Comparison of ENCODE assay signal across 16 cellular contexts in genomic region chr1:35186239-35186638, GRCh38. TPM values are rescaled to one million over a fixed set of nuclear protein-coding genes. Genes with fewer than 3 reads are reported as not detected.
DNase-seq lines count a peak whose midpoint lies in the region; ATAC-seq and TF ChIP-seq lines count a peak whose summit lies in the region.
"Had no signal": no experiment of that assay in that cellular context is flagged by ENCODE, and none has a peak within 500 bp of the region (broad histone marks: within the 10 kb centered on the region; RNA-seq: fewer than 3 reads in every experiment).

No MANE protein-coding gene starts in this region.

- ATAC-seq in T-helper 17 cell (no peak), Right ventricle myocardium inferior (no peak), HG03442 (IDR thresholded peaks at IDR 0.05; ENCODE audit: unreplicated experiment) (no peak)
- ATAC-seq in stimulated activated naive B cell treated with anti-CD40 and anti-IgM and Interleukin-4, amounts not matched to agents 10 μg/mL and 1 μg/mL and 100 μg/mL, for 72 hours (replicated peaks), result no peak
- ATAC-seq: left ventricle myocardium superior had no signal

- peaks cover 97% of the 10 kb centered on the region for H3K4me1 Mint-ChIP-seq in activated naive CD4-positive, alpha-beta T cell treated with anti-CD3 and anti-CD28 coated beads for 36 hours (ENCODE audit: low read depth)
- H3K4me1 Mint-ChIP-seq in T-helper 17 cell (peaks cover 73% of the 10 kb centered on the region), endothelial cell (ENCODE audit: unreplicated experiment) (peaks cover 55% of the 10 kb centered on the region)
- H3K4me1 Mint-ChIP-seq in stimulated activated naive B cell treated with anti-CD40 and anti-IgM and Interleukin-4, amounts not matched to agents 10 μg/mL and 1 μg/mL and 100 μg/mL, for 72 hours, result peaks cover 49 to 87% of the 10 kb centered on the region in 2 donors

- TF ChIP-seq CTCF in endothelial cell (IDR thresholded peaks at IDR 0.05; ENCODE audit: unreplicated experiment), result no peak

- CTCF ChIA-PET in activated naive CD4-positive, alpha-beta T cell treated with anti-CD3 and anti-CD28 coated beads for 36 hours (lab: Charles Lee), result interaction anchor here (1.0 to 1.4 kb wide), 3 partner anchors 16 to 400 kb away, joined by 3 to 5 read pairs (median 4); no protein-coding TSS in a partner anchor

- H3K4me3 Mint-ChIP-seq in activated naive CD4-positive, alpha-beta T cell treated with anti-CD3 and anti-CD28 coated beads for 36 hours, result peak overlapping the region; percentile 52
- H3K4me3 Mint-ChIP-seq in T-helper 17 cell (peak overlapping the region; percentile 64), endothelial cell (ENCODE audit: unreplicated experiment) (peak overlapping the region; percentile 49)
- no peak overlapping the region for H3K4me3 Mint-ChIP-seq in stimulated activated naive B cell treated with anti-CD40 and anti-IgM and Interleukin-4, amounts not matched to agents 10 μg/mL and 1 μg/mL and 100 μg/mL, for 72 hours

- intact Hi-C loops in activated naive CD4-positive, alpha-beta T cell treated with anti-CD3 and anti-CD28 coated beads for 36 hours (cut with micrococcal nuclease), result no loop called here
- intact Hi-C loops in Right ventricle myocardium inferior (cut with DNase I), result no loop called here

- DNase-seq in activated naive CD4-positive, alpha-beta T cell treated with anti-CD3 and anti-CD28 coated beads for 36 hours, result no peak
- no peak for DNase-seq in activated naive CD4-positive, alpha-beta T cell treated with Interleukin-2 at 50 U/mL for 16 hours
- DNase-seq in T-helper 17 cell, result no peak
- no peak for DNase-seq in endothelial cell (ENCODE audit: low spot score)
- no peak for DNase-seq in stimulated activated naive B cell treated with anti-CD40 and anti-IgM and Interleukin-4, amounts not matched to agents 10 μg/mL and 1 μg/mL and 100 μg/mL, for 72 hours
- DNase-seq in Right ventricle myocardium inferior (ENCODE audit: missing footprints), result no peak
- no peak for DNase-seq in medulla oblongata (ENCODE audit: extremely low spot score)
- DNase-seq: activated CD4-positive, alpha-beta T cell treated with anti-CD3 and anti-CD28 coated beads for 48 hours; activated effector memory CD4-positive, alpha-beta T cell treated with Interleukin-2 at 50 U/mL for 16 hours; effector CD4-positive, alpha-beta T cell; left ventricle myocardium superior; NCI-H2107; T-helper 9 cell; transverse colon had no signal

- H3K36me3 Mint-ChIP-seq in activated naive CD4-positive, alpha-beta T cell treated with anti-CD3 and anti-CD28 coated beads for 36 hours (ENCODE audit: low read depth), result peaks cover 94% of the 10 kb centered on the region
- H3K36me3 Mint-ChIP-seq in T-helper 17 cell (ENCODE audit: low read depth) (peaks cover 23% of the 10 kb centered on the region), endothelial cell (ENCODE audit: low read depth, unreplicated experiment) (peaks cover 67% of the 10 kb centered on the region)
- peaks cover 64 to 82% of the 10 kb centered on the region in 2 donors for H3K36me3 Mint-ChIP-seq in stimulated activated naive B cell treated with anti-CD40 and anti-IgM and Interleukin-4, amounts not matched to agents 10 μg/mL and 1 μg/mL and 100 μg/mL, for 72 hours

- H3K27ac Mint-ChIP-seq in activated naive CD4-positive, alpha-beta T cell treated with anti-CD3 and anti-CD28 coated beads for 36 hours, result peak overlapping the region; percentile 80
- H3K27ac Mint-ChIP-seq in T-helper 17 cell (peak overlapping the region; percentile 97), endothelial cell (ENCODE audit: unreplicated experiment) (no peak overlapping the region)
- H3K27ac Mint-ChIP-seq in stimulated activated naive B cell treated with anti-CD40 and anti-IgM and Interleukin-4, amounts not matched to agents 10 μg/mL and 1 μg/mL and 100 μg/mL, for 72 hours, result peak overlapping the region; percentile 75

- H3K9me3 ChIP-seq in T-helper 17 cell (ENCODE audit: control insufficient read depth, low read length, poor library complexity, severe bottlenecking), result no peaks in the 10 kb centered on the region
- H3K9me3 ChIP-seq: breast epithelium, transverse colon had no signal

- no peaks in the 10 kb centered on the region for H3K9me3 Mint-ChIP-seq in activated naive CD4-positive, alpha-beta T cell treated with anti-CD3 and anti-CD28 coated beads for 36 hours
- no peaks in the 10 kb centered on the region for H3K9me3 Mint-ChIP-seq in endothelial cell (ENCODE audit: unreplicated experiment)
- H3K9me3 Mint-ChIP-seq in stimulated activated naive B cell treated with anti-CD40 and anti-IgM and Interleukin-4, amounts not matched to agents 10 μg/mL and 1 μg/mL and 100 μg/mL, for 72 hours, result no peaks in the 10 kb centered on the region

- H3K27me3 Mint-ChIP-seq in activated naive CD4-positive, alpha-beta T cell treated with anti-CD3 and anti-CD28 coated beads for 36 hours (ENCODE audit: low read depth), result no peaks in the 10 kb centered on the region
- H3K27me3 Mint-ChIP-seq in T-helper 17 cell (no peaks in the 10 kb centered on the region), endothelial cell (ENCODE audit: unreplicated experiment) (peaks cover 16% of the 10 kb centered on the region)
- no peaks in the 10 kb centered on the region for H3K27me3 Mint-ChIP-seq in stimulated activated naive B cell treated with anti-CD40 and anti-IgM and Interleukin-4, amounts not matched to agents 10 μg/mL and 1 μg/mL and 100 μg/mL, for 72 hours

RNA-seq across cellular contexts. Expression of gene SFPQ, which starts 6.7 kb away (rescaled TPM):
- total RNA-seq in activated naive CD4-positive, alpha-beta T cell treated with anti-CD3 and anti-CD28 coated beads for 36 hours, result 100 to 1,000 TPM; 260 to 269 TPM
- 100 to 1,000 TPM; 694 to 699 TPM for total RNA-seq in T-helper 17 cell
- 370 TPM for total RNA-seq in endothelial cell (ENCODE audit: unreplicated experiment)
- total RNA-seq in Right ventricle myocardium inferior, result 79.2 TPM

Comparison
In these comparisons a context has a peak if more than half of its experiments do, and no peak if none do; other contexts are left out.
1. H3K4me3 Mint-ChIP-seq: peak in activated naive CD4-positive, alpha-beta T cell treated with anti-CD3 and anti-CD28 coated beads for 36 hours (single experiment), T-helper 17 cell (single experiment) and endothelial cell (single experiment); none in stimulated activated naive B cell treated with anti-CD40 and anti-IgM and Interleukin-4, amounts not matched to agents 10 μg/mL and 1 μg/mL and 100 μg/mL, for 72 hours (0 of 2).